Comparison of ENCODE assay signal across 35 cellular contexts in genomic region chr2:6793913-6794312, GRCh38.
"Had no signal": no experiment of that assay in that cellular context is flagged by ENCODE, and none has a peak within 500 bp of the region (broad histone marks: within the 10 kb centered on the region; RNA-seq: fewer than 3 reads in every experiment).

No MANE protein-coding gene starts in this region.

- H3K36me3 Mint-ChIP-seq: activated CD8-positive, alpha-beta memory T cell treated with anti-CD3 and anti-CD28 coated beads, Interleukin-2, amount 10 ng/mL, durations not matched to agents 7 days and 5 days; activated naive CD4-positive, alpha-beta T cell treated with anti-CD3 and anti-CD28 coated beads, Interleukin-2, amount 10 ng/mL, durations not matched to agents 7 days and 5 days; activated naive CD8-positive, alpha-beta T cell; brain had no signal

- H3K4me3 ChIP-seq: cardiac muscle cell, K562, MG63 had no signal

- H3K27me3 Mint-ChIP-seq: activated naive CD8-positive, alpha-beta T cell; activated naive CD8-positive, alpha-beta T cell treated with anti-CD3 and anti-CD28 coated beads, Interleukin-2, amount 50 U/mL, for 24 hours had no signal

- H3K36me3 ChIP-seq: cardiac muscle cell, MG63 had no signal

- ATAC-seq: activated CD8-positive, alpha-beta memory T cell treated with anti-CD3 and anti-CD28 coated beads, Interleukin-2, amount 10 ng/mL, durations not matched to agents 7 days and 5 days; activated naive CD8-positive, alpha-beta T cell treated with anti-CD3 and anti-CD28 coated beads, Interleukin-2, amount 50 U/mL, for 24 hours; Panc1; Right ventricle myocardium inferior had no signal

- H3K27ac Mint-ChIP-seq: activated B cell treated with CpG ODN at 0.5 μM for 24 hours; activated CD4-positive, alpha-beta memory T cell treated with anti-CD3 and anti-CD28 coated beads, Interleukin-2, amount 10 ng/mL, durations not matched to agents 7 days and 5 days; activated CD8-positive, alpha-beta memory T cell treated with anti-CD3 and anti-CD28 coated beads, Interleukin-2, amount 10 ng/mL, durations not matched to agents 7 days and 5 days; activated naive CD4-positive, alpha-beta T cell treated with anti-CD3 and anti-CD28 coated beads, Interleukin-2, amount 10 ng/mL, durations not matched to agents 7 days and 5 days; activated naive CD8-positive, alpha-beta T cell; activated naive CD8-positive, alpha-beta T cell treated with anti-CD3 and anti-CD28 coated beads, Interleukin-2, amount 50 U/mL, for 24 hours had no signal

- H3K4me3 Mint-ChIP-seq: activated B cell treated with CpG ODN at 0.5 μM for 24 hours; activated CD4-positive, alpha-beta memory T cell treated with anti-CD3 and anti-CD28 coated beads, Interleukin-2, amount 10 ng/mL, durations not matched to agents 7 days and 5 days; activated CD8-positive, alpha-beta memory T cell treated with anti-CD3 and anti-CD28 coated beads, Interleukin-2, amount 10 ng/mL, durations not matched to agents 7 days and 5 days; activated naive CD4-positive, alpha-beta T cell treated with anti-CD3 and anti-CD28 coated beads, Interleukin-2, amount 10 ng/mL, durations not matched to agents 7 days and 5 days; activated naive CD8-positive, alpha-beta T cell; activated naive CD8-positive, alpha-beta T cell treated with anti-CD3 and anti-CD28 coated beads, Interleukin-2, amount 50 U/mL, for 24 hours; brain; central memory CD8-positive, alpha-beta T cell had no signal

- H3K4me1 Mint-ChIP-seq: activated B cell treated with CpG ODN at 0.5 μM for 24 hours; activated CD4-positive, alpha-beta memory T cell treated with anti-CD3 and anti-CD28 coated beads, Interleukin-2, amount 10 ng/mL, durations not matched to agents 7 days and 5 days; activated CD8-positive, alpha-beta memory T cell treated with anti-CD3 and anti-CD28 coated beads, Interleukin-2, amount 10 ng/mL, durations not matched to agents 7 days and 5 days; activated naive CD4-positive, alpha-beta T cell treated with anti-CD3 and anti-CD28 coated beads, Interleukin-2, amount 10 ng/mL, durations not matched to agents 7 days and 5 days; activated naive CD8-positive, alpha-beta T cell treated with anti-CD3 and anti-CD28 coated beads, Interleukin-2, amount 50 U/mL, for 24 hours; central memory CD8-positive, alpha-beta T cell had no signal

- H3K9me3 ChIP-seq: MG63 had no signal

- H3K27ac ChIP-seq: cardiac muscle cell, VCaP had no signal

- DNase-seq: activated B cell treated with CpG ODN at 0.5 μM for 24 hours; activated CD4-positive, alpha-beta memory T cell treated with anti-CD3 and anti-CD28 coated beads, Interleukin-2, amount 10 ng/mL, durations not matched to agents 7 days and 5 days; activated CD4-positive, alpha-beta T cell treated with anti-CD3 and anti-CD28 coated beads for 4 hours; activated CD4-positive, CD25-positive, alpha-beta regulatory T cell treated with anti-CD3 and anti-CD28 coated beads, Interleukin-2, amount 50 U/mL, for 72 hours; activated CD8-positive, alpha-beta memory T cell treated with anti-CD3 and anti-CD28 coated beads for 24 hours; activated CD8-positive, alpha-beta memory T cell treated with anti-CD3 and anti-CD28 coated beads, Interleukin-2, amount 10 ng/mL, durations not matched to agents 7 days and 5 days; activated CD8-positive, alpha-beta memory T cell treated with anti-CD3 and anti-CD28 coated beads, Interleukin-2, amount 50 U/mL, for 48 hours; activated effector memory CD4-positive, alpha-beta T cell treated with Interleukin-2 at 50 U/mL for 16 hours; activated naive CD4-positive, alpha-beta T cell treated with anti-CD3 and anti-CD28 coated beads, Interleukin-2, amount 10 ng/mL, durations not matched to agents 7 days and 5 days; activated naive CD8-positive, alpha-beta T cell treated with anti-CD3 and anti-CD28 coated beads, Interleukin-2, amount 50 U/mL, for 24 hours; activated T-cell treated with anti-CD3 and anti-CD28 coated beads, Interleukin-2, amount 50 U/mL, for 48 hours; anterior cingulate cortex; MG63; NCI-H1048; NCI-H1105 treated with DMSO at 0.1 percent for 48 hours; NCI-H146; NCI-H187; NCI-H2029 treated with DMSO at 0.1 percent for 48 hours; NCI-H2107; NCI-H226; NCI-H446 treated with DMSO at 0.1 percent for 48 hours; NCI-H524 treated with DMSO at 0.1 percent for 48 hours; SIG-M5; SW 1271; T-helper 1 cell; T-helper 2 cell; T-helper 9 cell had no signal

- H3K9me3 Mint-ChIP-seq: activated B cell treated with CpG ODN at 0.5 μM for 24 hours; activated CD4-positive, alpha-beta memory T cell treated with anti-CD3 and anti-CD28 coated beads, Interleukin-2, amount 10 ng/mL, durations not matched to agents 7 days and 5 days; activated naive CD4-positive, alpha-beta T cell treated with anti-CD3 and anti-CD28 coated beads, Interleukin-2, amount 10 ng/mL, durations not matched to agents 7 days and 5 days; activated naive CD8-positive, alpha-beta T cell treated with anti-CD3 and anti-CD28 coated beads, Interleukin-2, amount 50 U/mL, for 24 hours; central memory CD8-positive, alpha-beta T cell had no signal

- H3K27me3 ChIP-seq: cardiac muscle cell, MG63 had no signal
